In the genomic region with DNA sequence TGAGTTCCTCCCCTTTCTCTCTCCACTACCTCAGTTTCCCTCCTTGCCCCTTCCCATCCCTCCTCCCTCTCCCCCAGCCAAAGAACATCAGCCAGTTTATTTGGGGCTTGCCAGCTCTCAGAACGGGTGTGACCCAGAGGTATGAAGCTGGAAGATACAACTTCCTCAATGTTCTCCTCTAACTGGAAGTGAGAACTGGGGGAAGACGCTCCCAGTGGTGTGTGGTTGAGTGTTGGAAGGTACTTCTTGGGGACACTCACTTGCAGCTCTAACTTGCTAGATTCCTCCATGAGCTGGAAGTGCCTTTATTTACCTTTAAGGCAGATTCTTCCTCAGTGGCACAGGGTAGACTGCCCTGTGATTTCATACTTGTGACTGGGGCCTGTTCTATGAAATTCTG, we compare ENCODE assay signal across 21 cellular contexts.
"Had no signal": no experiment of that assay in that cellular context is flagged by ENCODE, and none has a peak within 500 bp of the region (broad histone marks: within the 10 kb centered on the region; RNA-seq: fewer than 3 reads in every experiment).

No MANE protein-coding gene starts in this region.

- DNase-seq: activated B cell treated with CpG ODN at 0.5 μM for 24 hours; activated CD4-positive, alpha-beta memory T cell treated with anti-CD3 and anti-CD28 coated beads for 36 hours; activated CD4-positive, alpha-beta T cell treated with anti-CD3 and anti-CD28 coated beads for 36 hours; activated naive CD4-positive, alpha-beta T cell treated with Interleukin-2 at 50 U/mL for 16 hours; activated naive CD8-positive, alpha-beta T cell treated with anti-CD3 and anti-CD28 coated beads for 36 hours; activated T-cell treated with anti-CD3 and anti-CD28 coated beads, Interleukin-2, amount 50 U/mL, for 48 hours; cerebellar nuclear complex; cortex of kidney; hypothalamus; left ventricle myocardium inferior; occipital lobe; small intestine; stimulated activated CD4-positive, alpha-beta T cell treated with anti-CD3 and anti-CD28 coated beads, Interleukin-2, amount 100 ng/mL, for 24 hours; stimulated activated naive CD8-positive, alpha-beta T cell treated with anti-CD3 and anti-CD28 coated beads, Interleukin-15, amount 100 ng/mL, for 72 hours; T1000; tibial artery had no signal

- H3K4me3 ChIP-seq: breast epithelium, gastroesophageal sphincter, left ventricle myocardium inferior, tibial artery had no signal

- H3K36me3 Mint-ChIP-seq: activated CD4-positive, alpha-beta memory T cell treated with anti-CD3 and anti-CD28 coated beads for 36 hours; activated naive CD8-positive, alpha-beta T cell treated with anti-CD3 and anti-CD28 coated beads for 36 hours; stimulated activated effector memory CD8-positive, alpha-beta T cell treated with anti-CD3 and anti-CD28 coated beads, Interleukin-12 subunit alpha, Interleukin-12 subunit beta, amount 100 ng/mL, for 72 hours had no signal

- H3K4me1 ChIP-seq: breast epithelium, gastroesophageal sphincter, left ventricle myocardium inferior, tibial artery had no signal

- H3K9me3 ChIP-seq: breast epithelium, gastroesophageal sphincter, left ventricle myocardium inferior, tibial artery had no signal

- H3K27ac Mint-ChIP-seq: activated B cell treated with CpG ODN at 0.5 μM for 24 hours; activated CD4-positive, alpha-beta memory T cell treated with anti-CD3 and anti-CD28 coated beads for 36 hours; activated CD4-positive, alpha-beta T cell treated with anti-CD3 and anti-CD28 coated beads for 36 hours; activated naive CD8-positive, alpha-beta T cell treated with anti-CD3 and anti-CD28 coated beads for 36 hours; stimulated activated effector memory CD8-positive, alpha-beta T cell treated with anti-CD3 and anti-CD28 coated beads, Interleukin-12 subunit alpha, Interleukin-12 subunit beta, amount 100 ng/mL, for 72 hours; stimulated activated naive CD8-positive, alpha-beta T cell treated with anti-CD3 and anti-CD28 coated beads, Interleukin-15, amount 100 ng/mL, for 72 hours had no signal

- H3K27me3 ChIP-seq: breast epithelium, gastroesophageal sphincter, tibial artery had no signal

- ATAC-seq: activated CD4-positive, alpha-beta T cell treated with anti-CD3 and anti-CD28 coated beads for 36 hours; gastroesophageal sphincter; sciatic nerve; stimulated activated naive CD8-positive, alpha-beta T cell treated with anti-CD3 and anti-CD28 coated beads, Interleukin-15, amount 100 ng/mL, for 72 hours had no signal

- H3K4me3 Mint-ChIP-seq: activated B cell treated with CpG ODN at 0.5 μM for 24 hours; activated CD4-positive, alpha-beta memory T cell treated with anti-CD3 and anti-CD28 coated beads for 36 hours; activated CD4-positive, alpha-beta T cell treated with anti-CD3 and anti-CD28 coated beads for 36 hours; activated naive CD8-positive, alpha-beta T cell treated with anti-CD3 and anti-CD28 coated beads for 36 hours; stimulated activated effector memory CD8-positive, alpha-beta T cell treated with anti-CD3 and anti-CD28 coated beads, Interleukin-12 subunit alpha, Interleukin-12 subunit beta, amount 100 ng/mL, for 72 hours; stimulated activated naive CD8-positive, alpha-beta T cell treated with anti-CD3 and anti-CD28 coated beads, Interleukin-15, amount 100 ng/mL, for 72 hours had no signal

- H3K36me3 ChIP-seq: breast epithelium, gastroesophageal sphincter, left ventricle myocardium inferior, tibial artery had no signal

- H3K4me1 Mint-ChIP-seq: activated B cell treated with CpG ODN at 0.5 μM for 24 hours; activated CD4-positive, alpha-beta T cell treated with anti-CD3 and anti-CD28 coated beads for 36 hours; activated naive CD8-positive, alpha-beta T cell treated with anti-CD3 and anti-CD28 coated beads for 36 hours; stimulated activated effector memory CD8-positive, alpha-beta T cell treated with anti-CD3 and anti-CD28 coated beads, Interleukin-12 subunit alpha, Interleukin-12 subunit beta, amount 100 ng/mL, for 72 hours; stimulated activated naive CD8-positive, alpha-beta T cell treated with anti-CD3 and anti-CD28 coated beads, Interleukin-15, amount 100 ng/mL, for 72 hours had no signal

- H3K27ac ChIP-seq: breast epithelium, epithelial cell of prostate, gastroesophageal sphincter, left ventricle myocardium inferior, tibial artery had no signal

- H3K27me3 Mint-ChIP-seq: activated naive CD8-positive, alpha-beta T cell treated with anti-CD3 and anti-CD28 coated beads for 36 hours had no signal

- H3K9me3 Mint-ChIP-seq: activated B cell treated with CpG ODN at 0.5 μM for 24 hours; activated CD4-positive, alpha-beta memory T cell treated with anti-CD3 and anti-CD28 coated beads for 36 hours; activated naive CD8-positive, alpha-beta T cell treated with anti-CD3 and anti-CD28 coated beads for 36 hours; stimulated activated effector memory CD8-positive, alpha-beta T cell treated with anti-CD3 and anti-CD28 coated beads, Interleukin-12 subunit alpha, Interleukin-12 subunit beta, amount 100 ng/mL, for 72 hours; stimulated activated naive CD8-positive, alpha-beta T cell treated with anti-CD3 and anti-CD28 coated beads, Interleukin-15, amount 100 ng/mL, for 72 hours had no signal
